In the genomic region with DNA sequence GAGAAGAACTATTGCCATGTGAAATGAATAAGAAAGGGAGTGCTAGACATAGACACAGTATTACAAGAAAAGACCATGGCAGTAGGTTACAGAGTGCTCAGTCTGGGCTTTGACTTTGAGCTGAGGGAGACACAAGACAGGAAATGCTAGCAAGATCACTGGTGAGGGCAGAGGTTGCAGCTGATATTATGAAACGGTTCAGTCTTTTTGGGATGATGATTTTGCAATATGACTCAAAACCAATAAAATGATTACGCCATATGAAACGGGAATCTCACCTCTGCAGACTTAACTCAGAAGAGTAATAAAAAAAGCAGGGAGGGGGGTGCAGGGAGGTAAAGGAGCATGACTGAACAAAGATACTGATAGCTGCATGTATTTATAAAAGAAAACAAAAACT, we compare ENCODE assay signal across 18 cellular contexts.
DNase-seq lines count a peak whose midpoint lies in the region; ATAC-seq lines count a peak whose summit lies in the region.
"Had no signal": no experiment of that assay in that cellular context is flagged by ENCODE, and none has a peak within 500 bp of the region (broad histone marks: within the 10 kb centered on the region; RNA-seq: fewer than 3 reads in every experiment).

No MANE protein-coding gene starts in this region.

- peak; percentile 16 for DNase-seq in ELR (ENCODE audit: low read depth)
- DNase-seq in M059J (ENCODE audit: low read depth) = peak; percentile 6
- DNase-seq in SK-N-MC (ENCODE audit: low read depth, low spot score) = peak; percentile 3
- DNase-seq in iris pigment epithelial cell (ENCODE audit: low read depth) = peak; percentile 21
- no peak for DNase-seq in NCI-H146 treated with DMSO at 0.1 percent for 48 hours (lab: John Stamatoyannopoulos, UW; ENCODE audit: unreplicated experiment)
- DNase-seq in COLO668 (lab: John Stamatoyannopoulos, UW; ENCODE audit: unreplicated experiment) = no peak
- DNase-seq: activated T-cell treated with anti-CD3 and anti-CD28 coated beads, Interleukin-2, amount 50 U/mL, for 1 hour; body of pancreas; CD4-positive, alpha-beta memory T cell; glutamatergic neuron; GM23248; immature natural killer cell; mesenchymal stem cell; NCI-H1105; retina; SHP77 had no signal

- H3K9me3 ChIP-seq in SK-N-MC (ENCODE audit: low read depth, low read length) = no peaks in the 10 kb centered on the region
- H3K9me3 ChIP-seq: body of pancreas had no signal

- no peak overlapping the region for H3K4me3 ChIP-seq in SK-N-MC
- H3K4me3 ChIP-seq: body of pancreas, GM23248 had no signal

- H3K36me3 ChIP-seq in SK-N-MC (ENCODE audit: insufficient read depth, low read length) = no peaks in the 10 kb centered on the region

- no peak for ATAC-seq in HG03520 (IDR thresholded peaks at IDR 0.05; ENCODE audit: unreplicated experiment)
- no peak for ATAC-seq in GM19452 (IDR thresholded peaks at IDR 0.05; ENCODE audit: unreplicated experiment)
- ATAC-seq: body of pancreas had no signal

- no peak overlapping the region for H3K9ac ChIP-seq in SK-N-MC (ENCODE audit: insufficient read length)
- H3K9ac ChIP-seq: GM23248 had no signal

- no peak overlapping the region for H3K27ac ChIP-seq in SK-N-MC
- H3K27ac ChIP-seq: body of pancreas, GM23248 had no signal

Comparison
In these comparisons a context has a peak if more than half of its experiments do, and no peak if none do; other contexts are left out.
1. DNase-seq: peak in ELR (single experiment), M059J (single experiment), SK-N-MC (single experiment) and iris pigment epithelial cell (single experiment); none in NCI-H146 treated with DMSO at 0.1 percent for 48 hours (single experiment) and COLO668 (single experiment).